Comparison of ENCODE assay signal across 8 cellular contexts in genomic region chr17:46940692-46941404, GRCh38. TPM values are rescaled to one million over a fixed set of nuclear protein-coding genes. Genes with fewer than 3 reads are reported as not detected.
A peak's percentile ranks its signal among the peaks of the same experiment; 100 is the strongest.
DNase-seq lines count a peak whose midpoint lies in the region; ATAC-seq and TF ChIP-seq lines count a peak whose summit lies in the region.

No MANE protein-coding gene starts in this region.

- H3K4me3 ChIP-seq in Karpas-422 (ENCODE audit: low read length), result no peak overlapping the region
- H3K4me3 ChIP-seq in Panc1 (ENCODE audit: low read depth in 2 of 2, low read length in 2 of 2), result no peak overlapping the region
- no peak overlapping the region for H3K4me3 ChIP-seq in neural progenitor cell
- H3K4me3 ChIP-seq in testis, result no peak overlapping the region

- CTCF ChIA-PET in Panc1 (lab: Charles Lee), result no interaction called here

- H3F3A ChIP-seq in neural progenitor cell (ENCODE audit: low read depth), result peaks cover 12% of the 10 kb centered on the region

- no peak overlapping the region for H3K4me3 Mint-ChIP-seq in activated T-cell treated with anti-CD3 and anti-CD28 coated beads, Interleukin-2, amount 50 U/mL, for 4 hours
- H3K4me3 Mint-ChIP-seq in neural progenitor cell, result no peak overlapping the region

- peak; percentile 56 for DNase-seq in activated gamma-delta T cell treated with Interleukin-2 at 50 U/mL for 16 hours
- no peak for DNase-seq in activated gamma-delta T cell (lab: John Stamatoyannopoulos, UW)
- peak; percentile 88 for DNase-seq in Karpas-422
- peak; percentile 51 for DNase-seq in Panc1 (ENCODE audit: low read depth, low spot score)
- peak; percentile 57 for DNase-seq in activated T-cell treated with anti-CD3 and anti-CD28 coated beads, Interleukin-2, amount 50 U/mL, for 4 hours
- peak; percentile 58 for DNase-seq in fibroblast of gingiva (ENCODE audit: low read depth)
- peak; percentile 76 for DNase-seq in neural progenitor cell (ENCODE audit: low spot score)
- peak; percentile 87 for DNase-seq in testis

- BruUV-seq in Panc1 (replicated peaks; lab: Mats Ljungman, UMichigan), result no TSS peak

- TF ChIP-seq CTCF in Panc1 (IDR thresholded peaks at IDR 0.05) (peak; percentile 90), neural progenitor cell (IDR thresholded peaks at IDR 0.05) (peak; percentile 79), testis (IDR thresholded peaks at IDR 0.05) (peak; percentile 34 to 73 (median 71))

- H4K20me1 ChIP-seq in Karpas-422 (ENCODE audit: insufficient read depth, low read depth, low read length), result peaks cover 9% of the 10 kb centered on the region; the same call in 1 of the 2 replicates
- H4K20me1 ChIP-seq in neural progenitor cell (ENCODE audit: low read depth), result peaks cover 23% of the 10 kb centered on the region

- peaks cover 22% of the 10 kb centered on the region for H3K36me3 Mint-ChIP-seq in activated T-cell treated with anti-CD3 and anti-CD28 coated beads, Interleukin-2, amount 50 U/mL, for 4 hours (ENCODE audit: insufficient read depth)
- H3K36me3 Mint-ChIP-seq in neural progenitor cell, result peaks cover 15% of the 10 kb centered on the region

- peaks cover 4% of the 10 kb centered on the region; the same call in 1 of the 2 replicates for H3K36me3 ChIP-seq in Karpas-422 (ENCODE audit: insufficient read depth, low read length)
- H3K36me3 ChIP-seq in Panc1 (ENCODE audit: control insufficient read depth, insufficient read depth, low read length), result peaks cover 12% of the 10 kb centered on the region
- H3K36me3 ChIP-seq in neural progenitor cell, result no peaks in the 10 kb centered on the region
- no peaks in the 10 kb centered on the region for H3K36me3 ChIP-seq in testis (ENCODE audit: low read depth, missing control alignments)

- H3K27ac ChIP-seq in Karpas-422 (ENCODE audit: low read length) (no peak overlapping the region; the same call in 1 of the 2 replicates), Panc1 (ENCODE audit: low read length) (peak overlapping the region; percentile 68; the same call in 1 of the 2 replicates), neural progenitor cell (no peak overlapping the region), testis (no peak overlapping the region)

- H3K4me1 ChIP-seq in Karpas-422 (ENCODE audit: low read length), result no peaks in the 10 kb centered on the region
- H3K4me1 ChIP-seq in Panc1 (ENCODE audit: control insufficient read depth, insufficient read depth, low read length), result peaks cover 6% of the 10 kb centered on the region
- H3K4me1 ChIP-seq in neural progenitor cell, result peaks cover 8% of the 10 kb centered on the region
- H3K4me1 ChIP-seq in testis, result peaks cover 14% of the 10 kb centered on the region

- H3K27ac Mint-ChIP-seq in neural progenitor cell, result peak overlapping the region; percentile 69

- H3K9me3 ChIP-seq in Karpas-422 (ENCODE audit: low read length) (no peaks in the 10 kb centered on the region), Panc1 (ENCODE audit: control insufficient read depth, insufficient read depth, low read depth, low read length) (no peaks in the 10 kb centered on the region), neural progenitor cell (ENCODE audit: low read depth) (no peaks in the 10 kb centered on the region), testis (no peaks in the 10 kb centered on the region)

- H3K9me3 Mint-ChIP-seq in activated T-cell treated with anti-CD3 and anti-CD28 coated beads, Interleukin-2, amount 50 U/mL, for 4 hours, result no peaks in the 10 kb centered on the region
- H3K9me3 Mint-ChIP-seq in neural progenitor cell, result no peaks in the 10 kb centered on the region

- no peaks in the 10 kb centered on the region for H3K27me3 ChIP-seq in Karpas-422 (ENCODE audit: low read length)
- no peaks in the 10 kb centered on the region for H3K27me3 ChIP-seq in Panc1 (ENCODE audit: control insufficient read depth, insufficient read depth, low read length)
- H3K27me3 ChIP-seq in neural progenitor cell, result no peaks in the 10 kb centered on the region
- no peaks in the 10 kb centered on the region for H3K27me3 ChIP-seq in testis

- H3K9me2 ChIP-seq in Karpas-422 (replicated peaks; ENCODE audit: insufficient read depth, low read length), result no peaks in the 10 kb centered on the region

- POLR2A ChIA-PET in Panc1 (lab: Charles Lee), result no interaction called here

- WGBS in testis, 2 donors, result 45 to 60% methylated on average over 6 to 7 of the region's 7 CpGs

- H3K9ac ChIP-seq in Karpas-422 (ENCODE audit: low read length) (no peak overlapping the region), neural progenitor cell (no peak overlapping the region)

- TF ChIP-seq POLR2A in testis (IDR thresholded peaks at IDR 0.05), result no peak

- ATAC-seq in Panc1, result peak; percentile 80
- ATAC-seq in activated T-cell treated with anti-CD3 and anti-CD28 coated beads, Interleukin-2, amount 50 U/mL, for 4 hours, result peak; percentile 79 to 83

- H3K27me3 Mint-ChIP-seq in activated T-cell treated with anti-CD3 and anti-CD28 coated beads, Interleukin-2, amount 50 U/mL, for 4 hours (ENCODE audit: low read depth), result no peaks in the 10 kb centered on the region
- H3K27me3 Mint-ChIP-seq in neural progenitor cell (ENCODE audit: insufficient read depth, low read depth), result peaks cover 3% of the 10 kb centered on the region

- H3K4me1 Mint-ChIP-seq in activated T-cell treated with anti-CD3 and anti-CD28 coated beads, Interleukin-2, amount 50 U/mL, for 4 hours (ENCODE audit: low read depth), result peaks cover 21% of the 10 kb centered on the region
- peaks cover 26% of the 10 kb centered on the region for H3K4me1 Mint-ChIP-seq in neural progenitor cell

- in situ Hi-C loops in Panc1 (cut with HindIII; ENCODE audit: low pct_unique_long_range_greater_than_20kb, low sequenced_read_pairs), result no loop called here

- H2AFZ ChIP-seq in Karpas-422 (ENCODE audit: low read length) (no peak overlapping the region), neural progenitor cell (replicated peaks) (no peak overlapping the region)

- H3K79me2 ChIP-seq in Karpas-422 (ENCODE audit: low read length), result no peaks in the 10 kb centered on the region
- no peaks in the 10 kb centered on the region for H3K79me2 ChIP-seq in neural progenitor cell (ENCODE audit: low read depth)

- H3K4me2 ChIP-seq in Karpas-422 (ENCODE audit: low read depth, low read length, poor library complexity, severe bottlenecking) (no peak overlapping the region), neural progenitor cell (no peak overlapping the region)

- intact Hi-C loops in Panc1 (cut with micrococcal nuclease; ENCODE audit: unreplicated experiment), result no loop called here
- intact Hi-C loops in testis (cut with DNase I; ENCODE audit: low total_unique reads), result no loop called here

RNA-seq across cellular contexts. Expression of gene GOSR2, which starts 17.9 kb away (rescaled TPM):
- 36.8 and 59.1 TPM in 2 replicates for total RNA-seq in Karpas-422 (2014; rRNA removed; shearing (Covaris generic); ENCODE audit: low replicate concordance)
- total RNA-seq in Panc1 (2021; ENCODE audit: unreplicated experiment) (36.5 TPM), neural progenitor cell (ENCODE audit: low replicate concordance) (29.2 and 33.6 TPM in 2 replicates), testis (10 to 100 TPM; 72.2 to 92.8 TPM)
- 26.5 TPM for polyA plus RNA-seq in Panc1 (2012; ENCODE audit: insufficient read length)
- total RNA-seq in activated T-cell treated with anti-CD3 and anti-CD28 coated beads, Interleukin-2, amount 50 U/mL, for 4 hours, result 10 to 100 TPM; 66.1 to 69.7 (median 67.0) TPM
- 92.4 TPM for polyA plus RNA-seq in testis (ENCODE audit: insufficient read depth, low read depth, low replicate concordance)

RNA-seq across cellular contexts. Expression of gene RPRML, which starts 38.2 kb away (rescaled TPM):
- total RNA-seq in Karpas-422 (2014; rRNA removed; shearing (Covaris generic); ENCODE audit: low replicate concordance), result not detected in 2 replicates
- 0.54 TPM for total RNA-seq in Panc1 (2021; ENCODE audit: unreplicated experiment)
- not detected for polyA plus RNA-seq in Panc1 (2012; ENCODE audit: insufficient read length)
- total RNA-seq in activated T-cell treated with anti-CD3 and anti-CD28 coated beads, Interleukin-2, amount 50 U/mL, for 4 hours, result not detected
- 0.65 TPM in 1 of 2 replicates, not detected in the other for total RNA-seq in neural progenitor cell (ENCODE audit: low replicate concordance)
- total RNA-seq in testis, result not detected
- polyA plus RNA-seq in testis (ENCODE audit: insufficient read depth, low read depth, low replicate concordance), result not detected
